1 cellular context compared by ENCODE assay signal in the genomic region with DNA sequence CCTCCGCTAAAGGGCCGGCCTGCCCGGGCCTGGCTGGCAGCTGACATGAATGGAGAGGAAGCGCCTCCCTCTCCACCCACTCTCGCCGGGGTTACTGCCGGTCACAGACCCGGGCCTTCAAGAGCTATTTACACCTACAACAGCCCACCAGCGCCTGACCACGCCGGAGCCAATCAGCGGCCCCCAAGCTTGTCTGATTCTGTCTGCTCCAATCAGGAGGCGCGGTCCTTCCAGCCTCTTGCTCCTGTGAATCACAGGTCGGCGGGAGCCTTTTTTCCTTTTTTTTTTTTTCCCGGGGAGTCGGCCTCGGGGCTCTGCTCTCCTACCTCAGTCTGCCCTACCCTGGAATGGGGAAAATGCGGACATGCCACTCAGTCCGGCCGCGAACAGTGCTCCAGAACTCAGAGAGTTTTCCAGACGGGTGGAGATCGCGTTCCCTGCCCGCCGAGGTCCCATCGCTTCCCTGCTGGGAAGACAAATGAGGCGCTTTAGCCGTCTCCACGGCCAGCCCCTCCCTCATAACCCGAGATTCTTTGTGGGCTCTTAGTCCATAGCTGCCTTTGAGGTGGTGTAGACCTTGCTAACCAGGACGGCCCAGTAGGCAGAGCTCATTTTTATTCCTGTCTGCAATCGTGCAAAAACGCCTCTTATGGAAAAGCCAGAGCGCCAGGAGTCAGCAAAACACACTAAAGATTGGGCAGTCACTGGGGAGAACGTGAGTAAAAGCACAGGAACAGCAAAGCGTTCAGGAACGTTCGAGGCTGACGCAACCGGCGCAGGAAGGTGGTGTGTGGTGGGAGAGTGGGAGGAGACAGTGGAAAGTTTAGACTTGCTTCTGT.
TF ChIP-seq lines count a peak whose summit lies in the region.

No MANE protein-coding gene starts in this region.

TF ChIP-seq in GM12878, 131 proteins besides CTCF, POLR2A, EP300 and RAD21 (continued from another document and continues in another):
- no peak for TF ChIP-seq KLF5 (IDR thresholded peaks at IDR 0.05; ENCODE audit: partially characterized antibody)
- TF ChIP-seq, protein P1, sequence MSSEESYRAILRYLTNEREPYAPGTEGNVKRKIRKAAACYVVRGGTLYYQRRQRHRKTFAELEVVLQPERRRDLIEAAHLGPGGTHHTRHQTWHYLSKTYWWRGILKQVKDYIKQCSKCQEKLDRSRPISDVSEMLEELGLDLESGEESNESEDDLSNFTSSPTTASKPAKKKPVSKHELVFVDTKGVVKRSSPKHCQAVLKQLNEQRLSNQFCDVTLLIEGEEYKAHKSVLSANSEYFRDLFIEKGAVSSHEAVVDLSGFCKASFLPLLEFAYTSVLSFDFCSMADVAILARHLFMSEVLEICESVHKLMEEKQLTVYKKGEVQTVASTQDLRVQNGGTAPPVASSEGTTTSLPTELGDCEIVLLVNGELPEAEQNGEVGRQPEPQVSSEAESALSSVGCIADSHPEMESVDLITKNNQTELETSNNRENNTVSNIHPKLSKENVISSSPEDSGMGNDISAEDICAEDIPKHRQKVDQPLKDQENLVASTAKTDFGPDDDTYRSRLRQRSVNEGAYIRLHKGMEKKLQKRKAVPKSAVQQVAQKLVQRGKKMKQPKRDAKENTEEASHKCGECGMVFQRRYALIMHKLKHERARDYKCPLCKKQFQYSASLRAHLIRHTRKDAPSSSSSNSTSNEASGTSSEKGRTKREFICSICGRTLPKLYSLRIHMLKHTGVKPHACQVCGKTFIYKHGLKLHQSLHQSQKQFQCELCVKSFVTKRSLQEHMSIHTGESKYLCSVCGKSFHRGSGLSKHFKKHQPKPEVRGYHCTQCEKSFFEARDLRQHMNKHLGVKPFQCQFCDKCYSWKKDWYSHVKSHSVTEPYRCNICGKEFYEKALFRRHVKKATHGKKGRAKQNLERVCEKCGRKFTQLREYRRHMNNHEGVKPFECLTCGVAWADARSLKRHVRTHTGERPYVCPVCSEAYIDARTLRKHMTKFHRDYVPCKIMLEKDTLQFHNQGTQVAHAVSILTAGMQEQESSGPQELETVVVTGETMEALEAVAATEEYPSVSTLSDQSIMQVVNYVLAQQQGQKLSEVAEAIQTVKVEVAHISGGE (CRISPR knock-in tag; IDR thresholded peaks at IDR 0.05), result no peak
- TF ChIP-seq RUNX3 (IDR thresholded peaks at IDR 0.05; ENCODE audit: low read length), result peak; percentile 26; the same call in 1 of the 2 replicates
- no peak for TF ChIP-seq GATAD2B (conservative IDR thresholded peaks at IDR 0.05; ENCODE audit: low read depth)
- TF ChIP-seq CBFB (IDR thresholded peaks at IDR 0.05; ENCODE audit: low read depth), result no peak
- TF ChIP-seq, protein P2, sequence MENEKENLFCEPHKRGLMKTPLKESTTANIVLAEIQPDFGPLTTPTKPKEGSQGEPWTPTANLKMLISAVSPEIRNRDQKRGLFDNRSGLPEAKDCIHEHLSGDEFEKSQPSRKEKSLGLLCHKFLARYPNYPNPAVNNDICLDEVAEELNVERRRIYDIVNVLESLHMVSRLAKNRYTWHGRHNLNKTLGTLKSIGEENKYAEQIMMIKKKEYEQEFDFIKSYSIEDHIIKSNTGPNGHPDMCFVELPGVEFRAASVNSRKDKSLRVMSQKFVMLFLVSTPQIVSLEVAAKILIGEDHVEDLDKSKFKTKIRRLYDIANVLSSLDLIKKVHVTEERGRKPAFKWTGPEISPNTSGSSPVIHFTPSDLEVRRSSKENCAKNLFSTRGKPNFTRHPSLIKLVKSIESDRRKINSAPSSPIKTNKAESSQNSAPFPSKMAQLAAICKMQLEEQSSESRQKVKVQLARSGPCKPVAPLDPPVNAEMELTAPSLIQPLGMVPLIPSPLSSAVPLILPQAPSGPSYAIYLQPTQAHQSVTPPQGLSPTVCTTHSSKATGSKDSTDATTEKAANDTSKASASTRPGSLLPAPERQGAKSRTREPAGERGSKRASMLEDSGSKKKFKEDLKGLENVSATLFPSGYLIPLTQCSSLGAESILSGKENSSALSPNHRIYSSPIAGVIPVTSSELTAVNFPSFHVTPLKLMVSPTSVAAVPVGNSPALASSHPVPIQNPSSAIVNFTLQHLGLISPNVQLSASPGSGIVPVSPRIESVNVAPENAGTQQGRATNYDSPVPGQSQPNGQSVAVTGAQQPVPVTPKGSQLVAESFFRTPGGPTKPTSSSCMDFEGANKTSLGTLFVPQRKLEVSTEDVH (IDR thresholded peaks at IDR 0.05; ENCODE audit: low read depth, partially characterized antibody), result no peak
- TF ChIP-seq POU2F2 (IDR thresholded peaks at IDR 0.05; ENCODE audit: borderline replicate concordance, low read depth, low read length), result no peak
- no peak for TF ChIP-seq NFYA (IDR thresholded peaks at IDR 0.05; ENCODE audit: borderline replicate concordance, low read depth, low read length)
- TF ChIP-seq, protein P3, sequence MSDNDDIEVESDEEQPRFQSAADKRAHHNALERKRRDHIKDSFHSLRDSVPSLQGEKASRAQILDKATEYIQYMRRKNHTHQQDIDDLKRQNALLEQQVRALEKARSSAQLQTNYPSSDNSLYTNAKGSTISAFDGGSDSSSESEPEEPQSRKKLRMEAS (IDR thresholded peaks at IDR 0.05; ENCODE audit: low read depth, low read length), result no peak
- TF ChIP-seq SMC3 (IDR thresholded peaks at IDR 0.05; ENCODE audit: borderline replicate concordance, low read length), result no peak
- TF ChIP-seq, protein P4, sequence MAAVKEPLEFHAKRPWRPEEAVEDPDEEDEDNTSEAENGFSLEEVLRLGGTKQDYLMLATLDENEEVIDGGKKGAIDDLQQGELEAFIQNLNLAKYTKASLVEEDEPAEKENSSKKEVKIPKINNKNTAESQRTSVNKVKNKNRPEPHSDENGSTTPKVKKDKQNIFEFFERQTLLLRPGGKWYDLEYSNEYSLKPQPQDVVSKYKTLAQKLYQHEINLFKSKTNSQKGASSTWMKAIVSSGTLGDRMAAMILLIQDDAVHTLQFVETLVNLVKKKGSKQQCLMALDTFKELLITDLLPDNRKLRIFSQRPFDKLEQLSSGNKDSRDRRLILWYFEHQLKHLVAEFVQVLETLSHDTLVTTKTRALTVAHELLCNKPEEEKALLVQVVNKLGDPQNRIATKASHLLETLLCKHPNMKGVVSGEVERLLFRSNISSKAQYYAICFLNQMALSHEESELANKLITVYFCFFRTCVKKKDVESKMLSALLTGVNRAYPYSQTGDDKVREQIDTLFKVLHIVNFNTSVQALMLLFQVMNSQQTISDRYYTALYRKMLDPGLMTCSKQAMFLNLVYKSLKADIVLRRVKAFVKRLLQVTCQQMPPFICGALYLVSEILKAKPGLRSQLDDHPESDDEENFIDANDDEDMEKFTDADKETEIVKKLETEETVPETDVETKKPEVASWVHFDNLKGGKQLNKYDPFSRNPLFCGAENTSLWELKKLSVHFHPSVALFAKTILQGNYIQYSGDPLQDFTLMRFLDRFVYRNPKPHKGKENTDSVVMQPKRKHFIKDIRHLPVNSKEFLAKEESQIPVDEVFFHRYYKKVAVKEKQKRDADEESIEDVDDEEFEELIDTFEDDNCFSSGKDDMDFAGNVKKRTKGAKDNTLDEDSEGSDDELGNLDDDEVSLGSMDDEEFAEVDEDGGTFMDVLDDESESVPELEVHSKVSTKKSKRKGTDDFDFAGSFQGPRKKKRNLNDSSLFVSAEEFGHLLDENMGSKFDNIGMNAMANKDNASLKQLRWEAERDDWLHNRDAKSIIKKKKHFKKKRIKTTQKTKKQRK (IDR thresholded peaks at IDR 0.05; ENCODE audit: low read depth, low read length), result no peak
- TF ChIP-seq PAX8 (IDR thresholded peaks at IDR 0.05), result no peak
- peak; percentile 4; the same call in 1 of the 2 replicates for TF ChIP-seq MTA2 (IDR thresholded peaks at IDR 0.05; ENCODE audit: low read depth)
- TF ChIP-seq, protein P5, sequence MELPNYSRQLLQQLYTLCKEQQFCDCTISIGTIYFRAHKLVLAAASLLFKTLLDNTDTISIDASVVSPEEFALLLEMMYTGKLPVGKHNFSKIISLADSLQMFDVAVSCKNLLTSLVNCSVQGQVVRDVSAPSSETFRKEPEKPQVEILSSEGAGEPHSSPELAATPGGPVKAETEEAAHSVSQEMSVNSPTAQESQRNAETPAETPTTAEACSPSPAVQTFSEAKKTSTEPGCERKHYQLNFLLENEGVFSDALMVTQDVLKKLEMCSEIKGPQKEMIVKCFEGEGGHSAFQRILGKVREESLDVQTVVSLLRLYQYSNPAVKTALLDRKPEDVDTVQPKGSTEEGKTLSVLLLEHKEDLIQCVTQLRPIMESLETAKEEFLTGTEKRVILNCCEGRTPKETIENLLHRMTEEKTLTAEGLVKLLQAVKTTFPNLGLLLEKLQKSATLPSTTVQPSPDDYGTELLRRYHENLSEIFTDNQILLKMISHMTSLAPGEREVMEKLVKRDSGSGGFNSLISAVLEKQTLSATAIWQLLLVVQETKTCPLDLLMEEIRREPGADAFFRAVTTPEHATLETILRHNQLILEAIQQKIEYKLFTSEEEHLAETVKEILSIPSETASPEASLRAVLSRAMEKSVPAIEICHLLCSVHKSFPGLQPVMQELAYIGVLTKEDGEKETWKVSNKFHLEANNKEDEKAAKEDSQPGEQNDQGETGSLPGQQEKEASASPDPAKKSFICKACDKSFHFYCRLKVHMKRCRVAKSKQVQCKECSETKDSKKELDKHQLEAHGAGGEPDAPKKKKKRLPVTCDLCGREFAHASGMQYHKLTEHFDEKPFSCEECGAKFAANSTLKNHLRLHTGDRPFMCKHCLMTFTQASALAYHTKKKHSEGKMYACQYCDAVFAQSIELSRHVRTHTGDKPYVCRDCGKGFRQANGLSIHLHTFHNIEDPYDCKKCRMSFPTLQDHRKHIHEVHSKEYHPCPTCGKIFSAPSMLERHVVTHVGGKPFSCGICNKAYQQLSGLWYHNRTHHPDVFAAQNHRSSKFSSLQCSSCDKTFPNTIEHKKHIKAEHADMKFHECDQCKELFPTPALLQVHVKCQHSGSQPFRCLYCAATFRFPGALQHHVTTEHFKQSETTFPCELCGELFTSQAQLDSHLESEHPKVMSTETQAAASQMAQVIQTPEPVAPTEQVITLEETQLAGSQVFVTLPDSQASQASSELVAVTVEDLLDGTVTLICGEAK (IDR thresholded peaks at IDR 0.05; ENCODE audit: borderline replicate concordance), result no peak
- TF ChIP-seq SUPT20H (IDR thresholded peaks at IDR 0.05; ENCODE audit: borderline replicate concordance, control insufficient read depth, low read depth, low read length), result no peak
- no peak for TF ChIP-seq ASH2L (IDR thresholded peaks at IDR 0.05; ENCODE audit: borderline replicate concordance, low read depth)
- TF ChIP-seq, protein P6, sequence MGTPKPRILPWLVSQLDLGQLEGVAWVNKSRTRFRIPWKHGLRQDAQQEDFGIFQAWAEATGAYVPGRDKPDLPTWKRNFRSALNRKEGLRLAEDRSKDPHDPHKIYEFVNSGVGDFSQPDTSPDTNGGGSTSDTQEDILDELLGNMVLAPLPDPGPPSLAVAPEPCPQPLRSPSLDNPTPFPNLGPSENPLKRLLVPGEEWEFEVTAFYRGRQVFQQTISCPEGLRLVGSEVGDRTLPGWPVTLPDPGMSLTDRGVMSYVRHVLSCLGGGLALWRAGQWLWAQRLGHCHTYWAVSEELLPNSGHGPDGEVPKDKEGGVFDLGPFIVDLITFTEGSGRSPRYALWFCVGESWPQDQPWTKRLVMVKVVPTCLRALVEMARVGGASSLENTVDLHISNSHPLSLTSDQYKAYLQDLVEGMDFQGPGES (IDR thresholded peaks at IDR 0.05), result peak; percentile 62; the same call in 1 of the 2 replicates
- peak; percentile 68 for TF ChIP-seq ATF7 (IDR thresholded peaks at IDR 0.05; ENCODE audit: low read depth)
- TF ChIP-seq, protein P7, sequence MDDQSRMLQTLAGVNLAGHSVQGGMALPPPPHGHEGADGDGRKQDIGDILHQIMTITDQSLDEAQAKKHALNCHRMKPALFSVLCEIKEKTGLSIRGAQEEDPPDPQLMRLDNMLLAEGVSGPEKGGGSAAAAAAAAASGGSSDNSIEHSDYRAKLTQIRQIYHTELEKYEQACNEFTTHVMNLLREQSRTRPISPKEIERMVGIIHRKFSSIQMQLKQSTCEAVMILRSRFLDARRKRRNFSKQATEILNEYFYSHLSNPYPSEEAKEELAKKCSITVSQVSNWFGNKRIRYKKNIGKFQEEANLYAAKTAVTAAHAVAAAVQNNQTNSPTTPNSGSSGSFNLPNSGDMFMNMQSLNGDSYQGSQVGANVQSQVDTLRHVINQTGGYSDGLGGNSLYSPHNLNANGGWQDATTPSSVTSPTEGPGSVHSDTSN (IDR thresholded peaks at IDR 0.05; ENCODE audit: insufficient replicate concordance, low read depth, low read length), result no peak
- no peak for TF ChIP-seq SMAD1 (IDR thresholded peaks at IDR 0.05; ENCODE audit: low read depth, partially characterized antibody)
- TF ChIP-seq CBX5 (IDR thresholded peaks at IDR 0.05; ENCODE audit: low read depth), result no peak
- no peak for TF ChIP-seq PML (IDR thresholded peaks at IDR 0.05; ENCODE audit: low read length)
- TF ChIP-seq CHD2 (IDR thresholded peaks at IDR 0.05; ENCODE audit: borderline replicate concordance, low read depth, low read length), result 0 out of 2 replicates have a peak, but pooled peaks have one; percentile 21
- no peak for TF ChIP-seq FOXM1 (IDR thresholded peaks at IDR 0.05; ENCODE audit: low read depth, low read length)
- TF ChIP-seq SMAD5 (IDR thresholded peaks at IDR 0.05; ENCODE audit: low read depth), result no peak
- TF ChIP-seq, protein P8, sequence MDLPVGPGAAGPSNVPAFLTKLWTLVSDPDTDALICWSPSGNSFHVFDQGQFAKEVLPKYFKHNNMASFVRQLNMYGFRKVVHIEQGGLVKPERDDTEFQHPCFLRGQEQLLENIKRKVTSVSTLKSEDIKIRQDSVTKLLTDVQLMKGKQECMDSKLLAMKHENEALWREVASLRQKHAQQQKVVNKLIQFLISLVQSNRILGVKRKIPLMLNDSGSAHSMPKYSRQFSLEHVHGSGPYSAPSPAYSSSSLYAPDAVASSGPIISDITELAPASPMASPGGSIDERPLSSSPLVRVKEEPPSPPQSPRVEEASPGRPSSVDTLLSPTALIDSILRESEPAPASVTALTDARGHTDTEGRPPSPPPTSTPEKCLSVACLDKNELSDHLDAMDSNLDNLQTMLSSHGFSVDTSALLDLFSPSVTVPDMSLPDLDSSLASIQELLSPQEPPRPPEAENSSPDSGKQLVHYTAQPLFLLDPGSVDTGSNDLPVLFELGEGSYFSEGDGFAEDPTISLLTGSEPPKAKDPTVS (IDR thresholded peaks at IDR 0.05; ENCODE audit: low read depth, low read length), result peak; percentile 83; the same call in 1 of the 2 replicates
- TF ChIP-seq ZNF207 (IDR thresholded peaks at IDR 0.05; ENCODE audit: borderline replicate concordance), result no peak
- no peak for TF ChIP-seq BCL11A (IDR thresholded peaks at IDR 0.05; ENCODE audit: low read depth, low read length)
- TF ChIP-seq POLR2AphosphoS5 (IDR thresholded peaks at IDR 0.05; ENCODE audit: low read length), result peak; percentile 43; the same call in 1 of the 2 replicates
